15 cellular contexts compared by ENCODE assay signal in the genomic region with DNA sequence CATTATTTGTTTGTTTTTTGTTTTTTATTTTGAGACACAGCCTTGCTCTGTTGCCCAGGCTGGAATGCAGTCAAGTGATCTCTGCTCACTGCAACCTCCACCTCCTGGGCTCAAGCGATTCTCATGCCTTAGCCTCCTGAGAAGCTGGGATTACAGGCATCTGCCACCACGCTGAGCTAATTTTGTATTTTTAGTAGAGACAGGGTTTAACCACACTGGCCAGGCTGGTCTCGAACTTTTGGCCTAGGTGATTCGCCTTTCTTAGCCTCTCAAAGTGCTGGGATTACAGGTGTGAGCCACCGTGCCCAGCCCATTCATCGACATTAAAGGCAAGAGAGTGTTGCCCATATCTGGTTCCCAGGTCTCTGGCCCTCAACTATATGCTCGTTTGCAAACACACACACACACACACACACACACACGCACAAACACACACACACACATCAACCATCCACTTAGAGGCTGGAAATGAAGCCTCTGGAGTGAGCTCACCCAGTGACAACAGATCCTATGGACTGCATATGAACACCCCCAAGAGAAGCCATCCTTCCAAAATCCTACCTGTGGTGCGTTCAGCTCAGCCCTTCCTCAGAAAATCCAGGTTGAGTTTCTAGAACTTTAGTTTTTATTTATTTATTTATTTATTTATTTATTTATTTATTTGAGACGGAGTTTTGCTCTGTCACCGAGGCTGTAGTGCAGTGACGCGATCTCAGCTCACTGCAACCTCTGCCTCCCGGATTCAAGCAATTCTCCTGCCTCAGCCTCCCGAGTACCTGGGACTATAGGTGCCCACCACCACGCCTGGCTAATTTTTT. TPM values are rescaled to one million over a fixed set of nuclear protein-coding genes. Genes with fewer than 3 reads are reported as not detected.
A peak's percentile ranks its signal among the peaks of the same experiment; 100 is the strongest.
DNase-seq lines count a peak whose midpoint lies in the region; ATAC-seq and TF ChIP-seq lines count a peak whose summit lies in the region.
"Had no signal": no experiment of that assay in that cellular context is flagged by ENCODE, and none has a peak within 500 bp of the region (broad histone marks: within the 10 kb centered on the region; RNA-seq: fewer than 3 reads in every experiment).

No MANE protein-coding gene starts in this region.

- H3K9me3 Mint-ChIP-seq in activated CD4-positive, alpha-beta T cell treated with anti-CD3 and anti-CD28 coated beads for 36 hours (ENCODE audit: low read depth): no peaks in the 10 kb centered on the region
- H3K9me3 Mint-ChIP-seq in activated CD4-positive, alpha-beta memory T cell treated with anti-CD3 and anti-CD28 coated beads for 36 hours: no peaks in the 10 kb centered on the region
- no peaks in the 10 kb centered on the region for H3K9me3 Mint-ChIP-seq in naive thymus-derived CD4-positive, alpha-beta T cell
- H3K9me3 Mint-ChIP-seq: neural progenitor cell had no signal

- WGBS in testis, 2 donors: 87 to 92% methylated on average over 16 of the region's 16 CpGs

- intact Hi-C loops in activated CD4-positive, alpha-beta T cell treated with anti-CD3 and anti-CD28 coated beads for 36 hours (cut with DNase I, micrococcal nuclease): loop anchor here (1.0 to 5.0 kb wide), 4 partner anchors 13 to 69 kb away; a partner anchor contains a TSS
- intact Hi-C loops in activated CD4-positive, alpha-beta memory T cell treated with anti-CD3 and anti-CD28 coated beads for 36 hours (cut with micrococcal nuclease): loop anchor here (1.0 kb wide), 1 partner anchor 14 kb away; a partner anchor contains a TSS
- intact Hi-C loops in naive thymus-derived CD4-positive, alpha-beta T cell (cut with micrococcal nuclease): loop anchor here (1.0 to 2.0 kb wide), 5 partner anchors 8 to 28 kb away; a partner anchor contains a TSS
- intact Hi-C loops in testis (cut with DNase I; ENCODE audit: low total_unique reads): no loop called here

- H3K4me3 ChIP-seq in naive thymus-derived CD4-positive, alpha-beta T cell (ENCODE audit: low read length): no peak overlapping the region
- H3K4me3 ChIP-seq in testis: no peak overlapping the region
- H3K4me3 ChIP-seq: neural progenitor cell, upper lobe of left lung had no signal

- CTCF ChIA-PET in activated CD4-positive, alpha-beta T cell treated with anti-CD3 and anti-CD28 coated beads for 36 hours (lab: Charles Lee): interaction anchor here (0.6 to 7.0 kb wide), 16 partner anchors 9 to 236 kb away, joined by 3 to 39 read pairs (median 6); a partner anchor contains a TSS
- CTCF ChIA-PET in activated CD4-positive, alpha-beta memory T cell treated with anti-CD3 and anti-CD28 coated beads for 36 hours (lab: Charles Lee): interaction anchor here (0.9 to 7.1 kb wide), 10 partner anchors 9 to 140 kb away, joined by 3 to 45 read pairs (median 6); a partner anchor contains a TSS
- CTCF ChIA-PET in naive thymus-derived CD4-positive, alpha-beta T cell (lab: Charles Lee): interaction anchor here (0.6 to 3.6 kb wide), 9 partner anchors 9 to 78 kb away, joined by 3 to 17 read pairs (median 4); a partner anchor contains a TSS

- H3K4me1 ChIP-seq in naive thymus-derived CD4-positive, alpha-beta T cell (ENCODE audit: control insufficient read depth in 2 of 2, insufficient read depth in 2 of 2, low read length in 2 of 2): peaks cover 25% of the 10 kb centered on the region in 2 donors
- no peaks in the 10 kb centered on the region for H3K4me1 ChIP-seq in testis
- H3K4me1 ChIP-seq: neural progenitor cell had no signal

- H3K4me3 Mint-ChIP-seq in activated CD4-positive, alpha-beta T cell treated with anti-CD3 and anti-CD28 coated beads for 36 hours: peak overlapping the region; percentile 57
- peak overlapping the region; percentile 63 for H3K4me3 Mint-ChIP-seq in activated CD4-positive, alpha-beta memory T cell treated with anti-CD3 and anti-CD28 coated beads for 36 hours
- H3K4me3 Mint-ChIP-seq in naive thymus-derived CD4-positive, alpha-beta T cell: peak overlapping the region; percentile 42 to 81 (median 72)
- H3K4me3 Mint-ChIP-seq: neural progenitor cell had no signal

- DNase-seq in activated CD4-positive, alpha-beta T cell treated with anti-CD3 and anti-CD28 coated beads for 36 hours: no peak
- DNase-seq in activated CD4-positive, alpha-beta T cell treated with anti-CD3 and anti-CD28 coated beads, Interleukin-2, amount 50 U/mL, for 1 hour: no peak
- DNase-seq in activated CD4-positive, alpha-beta memory T cell treated with anti-CD3 and anti-CD28 coated beads for 36 hours: peak; percentile 34
- DNase-seq in naive thymus-derived CD4-positive, alpha-beta T cell: no peak
- no peak for DNase-seq in iPS-NIHi11 (ENCODE audit: low spot score)
- DNase-seq in epidermal melanocyte (ENCODE audit: insufficient read length, low spot score): no peak
- DNase-seq in testis: no peak
- DNase-seq: mammary epithelial cell, NCI-H2107, NCI-H69 had no signal

- H3K27me3 Mint-ChIP-seq in activated CD4-positive, alpha-beta T cell treated with anti-CD3 and anti-CD28 coated beads for 36 hours: no peaks in the 10 kb centered on the region
- H3K27me3 Mint-ChIP-seq in activated CD4-positive, alpha-beta memory T cell treated with anti-CD3 and anti-CD28 coated beads for 36 hours: no peaks in the 10 kb centered on the region
- H3K27me3 Mint-ChIP-seq in naive thymus-derived CD4-positive, alpha-beta T cell: peaks cover 0 to 2% (median 0%) of the 10 kb centered on the region in 5 donors

- H3K27ac ChIP-seq in naive thymus-derived CD4-positive, alpha-beta T cell (ENCODE audit: low read depth, low read length): no peak overlapping the region
- H3K27ac ChIP-seq in testis: no peak overlapping the region
- H3K27ac ChIP-seq: neural progenitor cell had no signal

- H3K27me3 ChIP-seq in naive thymus-derived CD4-positive, alpha-beta T cell (ENCODE audit: control insufficient read depth in 2 of 2, insufficient read depth in 2 of 2, low read length in 2 of 2): no peaks in the 10 kb centered on the region
- H3K27me3 ChIP-seq in testis: no peaks in the 10 kb centered on the region
- H3K27me3 ChIP-seq: neural progenitor cell, upper lobe of left lung had no signal

- no peak for ATAC-seq in activated CD4-positive, alpha-beta T cell treated with anti-CD3 and anti-CD28 coated beads for 36 hours
- no peak for ATAC-seq in naive thymus-derived CD4-positive, alpha-beta T cell

- no peaks in the 10 kb centered on the region for H3K36me3 ChIP-seq in naive thymus-derived CD4-positive, alpha-beta T cell (ENCODE audit: control insufficient read depth in 2 of 3, insufficient read depth in 3 of 3, low read length in 3 of 3)
- H3K36me3 ChIP-seq in testis (ENCODE audit: low read depth, missing control alignments): no peaks in the 10 kb centered on the region
- H3K36me3 ChIP-seq: neural progenitor cell, upper lobe of left lung had no signal

- no peak for TF ChIP-seq CTCF in testis (IDR thresholded peaks at IDR 0.05)

- peaks cover 57% of the 10 kb centered on the region for H3K4me1 Mint-ChIP-seq in activated CD4-positive, alpha-beta T cell treated with anti-CD3 and anti-CD28 coated beads for 36 hours
- peaks cover 43% of the 10 kb centered on the region for H3K4me1 Mint-ChIP-seq in activated CD4-positive, alpha-beta memory T cell treated with anti-CD3 and anti-CD28 coated beads for 36 hours (ENCODE audit: low read depth)
- H3K4me1 Mint-ChIP-seq in naive thymus-derived CD4-positive, alpha-beta T cell: peaks cover 35 to 71% (median 44%) of the 10 kb centered on the region in 7 donors
- H3K4me1 Mint-ChIP-seq: neural progenitor cell had no signal

- no peaks in the 10 kb centered on the region for H3K36me3 Mint-ChIP-seq in activated CD4-positive, alpha-beta T cell treated with anti-CD3 and anti-CD28 coated beads for 36 hours (ENCODE audit: low read depth)
- H3K36me3 Mint-ChIP-seq in activated CD4-positive, alpha-beta memory T cell treated with anti-CD3 and anti-CD28 coated beads for 36 hours: no peaks in the 10 kb centered on the region
- H3K36me3 Mint-ChIP-seq in naive thymus-derived CD4-positive, alpha-beta T cell: peaks cover 0 to 8% (median 0%) of the 10 kb centered on the region in 5 donors
- H3K36me3 Mint-ChIP-seq: neural progenitor cell had no signal

- H3K27ac Mint-ChIP-seq in activated CD4-positive, alpha-beta T cell treated with anti-CD3 and anti-CD28 coated beads for 36 hours: peak overlapping the region; percentile 95
- H3K27ac Mint-ChIP-seq in activated CD4-positive, alpha-beta memory T cell treated with anti-CD3 and anti-CD28 coated beads for 36 hours: peak overlapping the region; percentile 96
- H3K27ac Mint-ChIP-seq in naive thymus-derived CD4-positive, alpha-beta T cell: peak overlapping the region; percentile 22 to 96 (median 85)
- H3K27ac Mint-ChIP-seq: neural progenitor cell had no signal

- peak; percentile 10 for TF ChIP-seq POLR2A in GM15510 (IDR thresholded peaks at IDR 0.05; ENCODE audit: borderline replicate concordance, extremely low read depth, insufficient read length)
- TF ChIP-seq POLR2A in testis (IDR thresholded peaks at IDR 0.05): no peak

- H3K9me3 ChIP-seq in naive thymus-derived CD4-positive, alpha-beta T cell (ENCODE audit: control insufficient read depth in 2 of 3, low read length in 3 of 3): no peaks in the 10 kb centered on the region
- no peaks in the 10 kb centered on the region for H3K9me3 ChIP-seq in testis
- H3K9me3 ChIP-seq: upper lobe of left lung had no signal

- POLR2A ChIA-PET in activated CD4-positive, alpha-beta T cell treated with anti-CD3 and anti-CD28 coated beads for 36 hours (lab: Charles Lee): interaction anchor here (0.6 to 2.4 kb wide), 7 partner anchors 14 to 420 kb away, joined by 3 to 11 read pairs (median 7); a partner anchor contains a TSS
- POLR2A ChIA-PET in activated CD4-positive, alpha-beta memory T cell treated with anti-CD3 and anti-CD28 coated beads for 36 hours (lab: Charles Lee): interaction anchor here (0.8 to 7.1 kb wide), 9 partner anchors 13 to 99 kb away, joined by 3 to 132 read pairs (median 7); a partner anchor contains a TSS
- POLR2A ChIA-PET in naive thymus-derived CD4-positive, alpha-beta T cell (lab: Charles Lee): interaction anchor here (0.6 to 20.1 kb wide), 20 partner anchors 7 to 273 kb away, joined by 3 to 374 read pairs (median 3); a partner anchor contains a TSS

RNA-seq across cellular contexts. Expression of a gene that starts 12.3 kb away (rescaled TPM):
- total RNA-seq in activated CD4-positive, alpha-beta T cell treated with anti-CD3 and anti-CD28 coated beads for 36 hours: 10 to 100 TPM; 37.8 to 56.0 TPM
- total RNA-seq in activated CD4-positive, alpha-beta memory T cell treated with anti-CD3 and anti-CD28 coated beads for 36 hours: 10 to 100 TPM; 61.4 to 61.7 TPM
- 10 to 100 TPM; 20.9 to 69.6 (median 47.1) TPM for total RNA-seq in naive thymus-derived CD4-positive, alpha-beta T cell
- 10 to 100 TPM; 61.2 to 83.9 TPM for polyA plus RNA-seq in naive thymus-derived CD4-positive, alpha-beta T cell
- total RNA-seq in testis: 10 to 100 TPM; 17.7 to 19.8 TPM
- polyA plus RNA-seq in testis (ENCODE audit: insufficient read depth, low read depth, low replicate concordance): 24.7 TPM

RNA-seq across cellular contexts. Expression of a gene that starts 14.6 kb away (rescaled TPM):
- total RNA-seq in activated CD4-positive, alpha-beta T cell treated with anti-CD3 and anti-CD28 coated beads for 36 hours: 100 to 1,000 TPM; 210 to 222 TPM
- 100 to 1,000 TPM; 218 to 226 TPM for total RNA-seq in activated CD4-positive, alpha-beta memory T cell treated with anti-CD3 and anti-CD28 coated beads for 36 hours
- total RNA-seq in naive thymus-derived CD4-positive, alpha-beta T cell: 100 to 1,000 TPM; 258 to 629 (median 436) TPM
- polyA plus RNA-seq in naive thymus-derived CD4-positive, alpha-beta T cell: 100 to 1,000 TPM; 110 to 135 TPM
- 1 to 10 TPM; 2.8 to 5.0 TPM for total RNA-seq in testis
- polyA plus RNA-seq in testis (ENCODE audit: insufficient read depth, low read depth, low replicate concordance): 6.7 TPM
- total RNA-seq: H4, mammary epithelial cell, RPMI7951 had no signal
- polyA plus RNA-seq: mammary epithelial cell had no signal

RNA-seq across cellular contexts. Expression of a gene that starts 28.1 kb away (rescaled TPM):
- 100 to 1,000 TPM in 1 of 2 experiments, 10 to 100 TPM in 1; 89.3 to 102 TPM for total RNA-seq in activated CD4-positive, alpha-beta T cell treated with anti-CD3 and anti-CD28 coated beads for 36 hours
- total RNA-seq in activated CD4-positive, alpha-beta memory T cell treated with anti-CD3 and anti-CD28 coated beads for 36 hours: 10 to 100 TPM; 87.5 to 96.6 TPM
- 10 to 100 TPM; 11.6 to 74.1 (median 13.8) TPM for total RNA-seq in naive thymus-derived CD4-positive, alpha-beta T cell
- polyA plus RNA-seq in naive thymus-derived CD4-positive, alpha-beta T cell: 10 to 100 TPM; 75.0 to 81.1 TPM
- 10 to 100 TPM; 15.2 to 26.1 TPM for total RNA-seq in testis
- 23.6 TPM for polyA plus RNA-seq in testis (ENCODE audit: insufficient read depth, low read depth, low replicate concordance)

RNA-seq across cellular contexts. Expression of a gene that starts 50.5 kb away (rescaled TPM):
- total RNA-seq in activated CD4-positive, alpha-beta T cell treated with anti-CD3 and anti-CD28 coated beads for 36 hours: 1 to 10 TPM; 3.8 to 4.0 TPM
- total RNA-seq in activated CD4-positive, alpha-beta memory T cell treated with anti-CD3 and anti-CD28 coated beads for 36 hours: 1 to 10 TPM; 5.4 to 5.7 TPM
- 1 to 10 TPM; 1.2 to 9.0 (median 4.5) TPM for total RNA-seq in naive thymus-derived CD4-positive, alpha-beta T cell
- 1 to 10 TPM; 3.1 to 9.4 TPM for polyA plus RNA-seq in naive thymus-derived CD4-positive, alpha-beta T cell
- total RNA-seq in testis: 10 to 100 TPM; 35.6 to 37.2 TPM
- 3.0 TPM for polyA plus RNA-seq in testis (ENCODE audit: insufficient read depth, low read depth, low replicate concordance)

Comparison
In these comparisons a context has a peak if more than half of its experiments do, and no peak if none do; other contexts are left out.
1. RNA of a gene that starts 14.6 kb away (total RNA-seq): 258 to 629 TPM in naive thymus-derived CD4-positive, alpha-beta T cell, 218 to 226 TPM in activated CD4-positive, alpha-beta memory T cell treated with anti-CD3 and anti-CD28 coated beads for 36 hours and 210 to 222 TPM in activated CD4-positive, alpha-beta T cell treated with anti-CD3 and anti-CD28 coated beads for 36 hours; 2.8 to 5.0 TPM in testis; every median in the first group is over 10 times any median in the second.
2. Peak in every context shown above with its lines, with median percentiles within 50 percentile points of each other: H3K27ac Mint-ChIP-seq and H3K4me3 Mint-ChIP-seq.